In genomic region chr2:190470256-190470826, GRCh38 we compare ENCODE assay signal across 11 cellular contexts.
A peak's percentile ranks its signal among the peaks of the same experiment; 100 is the strongest.
DNase-seq lines count a peak whose midpoint lies in the region; TF ChIP-seq lines count a peak whose summit lies in the region.
"Had no signal": no experiment of that assay in that cellular context is flagged by ENCODE, and none has a peak within 500 bp of the region (broad histone marks: within the 10 kb centered on the region; RNA-seq: fewer than 3 reads in every experiment).

No MANE protein-coding gene starts in this region.

- H3K9me3 ChIP-seq in colonic mucosa (no peaks in the 10 kb centered on the region), osteoblast (ENCODE audit: low read depth, low read length) (no peaks in the 10 kb centered on the region)

- H3K27ac ChIP-seq in ACC112 (ENCODE audit: low read depth, low read length): peak overlapping the region; percentile 87
- H3K27ac ChIP-seq in KMS-11: peak overlapping the region; percentile 79; the same call in 1 of the 2 replicates
- peak overlapping the region; percentile 80 for H3K27ac ChIP-seq in colonic mucosa
- peak overlapping the region; percentile 88 for H3K27ac ChIP-seq in osteoblast (ENCODE audit: low read depth, low read length)
- H3K27ac ChIP-seq: C4-2B had no signal

- intact Hi-C loops in colonic mucosa (cut with DNase I): no loop called here

- H3K4me3 ChIP-seq in ACC112 (ENCODE audit: low read depth, low read length): no peak overlapping the region
- H3K4me3 ChIP-seq in KMS-11 (IDR thresholded peaks at IDR 0.05; ENCODE audit: insufficient read depth, low read depth, low read length): no peak overlapping the region
- H3K4me3 ChIP-seq in colonic mucosa: no peak overlapping the region
- H3K4me3 ChIP-seq in osteoblast (ENCODE audit: insufficient read depth, low read length): no peak overlapping the region

- H2AFZ ChIP-seq in ACC112 (ENCODE audit: low read length, unreplicated experiment) (no peak overlapping the region), KMS-11 (ENCODE audit: low read depth) (no peak overlapping the region), osteoblast (ENCODE audit: low read length) (no peak overlapping the region)

- DNase-seq in colonic mucosa: no peak
- no peak for DNase-seq in osteoblast (ENCODE audit: insufficient read length, low spot score, missing footprints)
- DNase-seq in NK-92 treated with Interleukin-12 subunit alpha and Interleukin-12 subunit beta, amount 100 ng/mL, for 24 hours (lab: John Stamatoyannopoulos, UW): no peak
- DNase-seq in AG08396 (ENCODE audit: low spot score): no peak
- no peak for DNase-seq in erythroblast (lab: John Stamatoyannopoulos, UW)
- DNase-seq in AML-193 (lab: John Stamatoyannopoulos, UW): no peak
- DNase-seq: activated CD4-positive, alpha-beta T cell treated with anti-CD3 and anti-CD28 coated beads for 4 hours; NCI-H526 treated with DMSO at 0.1 percent for 48 hours had no signal

- H3K4me1 ChIP-seq in ACC112 (ENCODE audit: control insufficient read depth, insufficient read depth, low read length, unreplicated experiment) (peaks cover 21% of the 10 kb centered on the region), KMS-11 (ENCODE audit: low read depth, poor library complexity, severe bottlenecking) (peaks cover 50% of the 10 kb centered on the region), colonic mucosa (peaks cover 23% of the 10 kb centered on the region), osteoblast (ENCODE audit: insufficient read depth, low read length) (peaks cover 43% of the 10 kb centered on the region)

- no peak for TF ChIP-seq POLR2A in erythroblast (IDR thresholded peaks at IDR 0.05; ENCODE audit: low read length)

- no peaks in the 10 kb centered on the region for H4K20me1 ChIP-seq in KMS-11 (ENCODE audit: insufficient read depth)
- no peaks in the 10 kb centered on the region for H4K20me1 ChIP-seq in osteoblast (ENCODE audit: insufficient read depth, low read length)

- TF ChIP-seq CTCF in KMS-11 (conservative IDR thresholded peaks at IDR 0.05; ENCODE audit: low read depth, low read length) (no peak), colonic mucosa (IDR thresholded peaks at IDR 0.05) (no peak), osteoblast (IDR thresholded peaks at IDR 0.05; ENCODE audit: extremely low read depth, low read depth, low read length) (no peak)

- H3K79me2 ChIP-seq in ACC112 (ENCODE audit: control insufficient read depth, insufficient read depth, low read length, unreplicated experiment): no peaks in the 10 kb centered on the region
- peaks cover 3% of the 10 kb centered on the region; the same call in 1 of the 2 replicates for H3K79me2 ChIP-seq in KMS-11 (ENCODE audit: insufficient read depth, low read depth)
- no peaks in the 10 kb centered on the region for H3K79me2 ChIP-seq in osteoblast (ENCODE audit: insufficient read depth, low read length)

- H3K4me2 ChIP-seq in KMS-11 (peak overlapping the region; percentile 74; the same call in 1 of the 2 replicates), osteoblast (ENCODE audit: insufficient read depth, low read length) (no peak overlapping the region)

- H3K36me3 ChIP-seq in ACC112 (ENCODE audit: insufficient read depth, low read length) (no peaks in the 10 kb centered on the region), KMS-11 (ENCODE audit: insufficient read depth) (no peaks in the 10 kb centered on the region), colonic mucosa (no peaks in the 10 kb centered on the region), osteoblast (ENCODE audit: insufficient read depth, low read length) (no peaks in the 10 kb centered on the region)

- no peak overlapping the region for H3K9ac ChIP-seq in KMS-11
- peak overlapping the region in 1 of 2 donors; percentile 48 for H3K9ac ChIP-seq in colonic mucosa (ENCODE audit: low read depth in 2 of 2, low read length in 2 of 2)

- no peaks in the 10 kb centered on the region for H3K27me3 ChIP-seq in ACC112 (ENCODE audit: insufficient read depth, low read length)
- H3K27me3 ChIP-seq in KMS-11 (ENCODE audit: insufficient read depth, low read depth): no peaks in the 10 kb centered on the region
- H3K27me3 ChIP-seq in colonic mucosa: no peaks in the 10 kb centered on the region
- no peaks in the 10 kb centered on the region for H3K27me3 ChIP-seq in osteoblast (ENCODE audit: insufficient read depth, low read length)
